Comparison of ENCODE assay signal across 18 cellular contexts in the genomic region with DNA sequence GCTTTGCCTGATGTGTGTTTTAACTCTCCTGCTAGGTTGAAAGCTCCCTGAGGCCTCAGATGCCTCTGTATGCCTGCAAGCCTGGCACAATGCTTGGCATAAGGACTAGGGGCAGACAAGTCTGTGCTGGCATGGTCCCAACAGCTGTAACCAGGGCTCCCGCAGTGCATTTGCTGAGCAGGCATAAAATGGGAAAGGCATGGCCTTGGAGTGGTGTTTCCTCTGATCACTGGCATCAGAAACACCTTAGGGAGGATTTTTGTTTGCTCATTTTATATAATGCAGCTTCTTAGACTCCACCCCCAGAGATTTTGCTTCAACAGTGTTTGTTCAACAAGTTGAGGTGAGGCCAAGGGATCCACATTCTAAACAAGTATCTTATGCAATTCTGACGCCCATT. TPM values are rescaled to one million over a fixed set of nuclear protein-coding genes. Genes with fewer than 3 reads are reported as not detected.
A peak's percentile ranks its signal among the peaks of the same experiment; 100 is the strongest.
DNase-seq lines count a peak whose midpoint lies in the region; ATAC-seq, FAIRE-seq and TF ChIP-seq lines count a peak whose summit lies in the region.
"Had no signal": no experiment of that assay in that cellular context is flagged by ENCODE, and none has a peak within 500 bp of the region (broad histone marks: within the 10 kb centered on the region; RNA-seq: fewer than 3 reads in every experiment).

No MANE protein-coding gene starts in this region.

- no peak for FAIRE-seq in K562 (lab: Jason Lieb, UNC)
- FAIRE-seq: endometrium had no signal

- TF ChIP-seq CTCF in A673 (conservative IDR thresholded peaks at IDR 0.05; ENCODE audit: low read depth, low read length) (no peak), K562 (IDR thresholded peaks at IDR 0.05 in 2 of 3, conservative IDR thresholded peaks at IDR 0.05 in 1 of 3; ENCODE audit: insufficient read depth in 2 of 3, low read depth in 1 of 3, low read length in 3 of 3) (no peak)
- no peak for TF ChIP-seq CTCF in CD8-positive, alpha-beta T cell (IDR thresholded peaks at IDR 0.05)

- H3K4me1 ChIP-seq in A673 (ENCODE audit: insufficient read depth, low read length, poor library complexity, severe bottlenecking) (no peaks in the 10 kb centered on the region), K562 (replicated peaks in 1 of 2; ENCODE audit: control insufficient read depth in 2 of 2, insufficient read depth in 2 of 2, low read length in 2 of 2) (no peaks in the 10 kb centered on the region)
- peaks cover 62% of the 10 kb centered on the region for H3K4me1 ChIP-seq in CD8-positive, alpha-beta T cell (ENCODE audit: insufficient read depth, low read length)

- intact Hi-C loops in A673 (cut with micrococcal nuclease; ENCODE audit: unreplicated experiment) (no loop called here), K562 (cut with micrococcal nuclease) (no loop called here)
- intact Hi-C loops in CD8-positive, alpha-beta T cell (cut with DNase I, micrococcal nuclease): no loop called here

- H3K36me3 Mint-ChIP-seq in CD8-positive, alpha-beta T cell: peaks cover 9% of the 10 kb centered on the region

- H3K79me2 ChIP-seq in K562 (ENCODE audit: control insufficient read depth, insufficient read depth, low read length): no peaks in the 10 kb centered on the region

- DNase-seq in A673 (ENCODE audit: low spot score) (peak; percentile 14), K562 (ENCODE audit: extremely low read depth in 1 of 4, low spot score in 3 of 4) (no peak), mesenteric fat pad (ENCODE audit: low spot score) (peak; percentile 43), globus pallidus (ENCODE audit: low spot score) (no peak), NOMO-1 treated with dmso at 0.1 percent for 144 hours (lab: John Stamatoyannopoulos, UW; ENCODE audit: unreplicated experiment) (no peak)
- DNase-seq in CD8-positive, alpha-beta T cell: no peak
- no peak for DNase-seq in stimulated activated naive CD8-positive, alpha-beta T cell treated with anti-CD3 and anti-CD28 coated beads, Interleukin-15, amount 100 ng/mL, for 72 hours
- DNase-seq: activated CD4-positive, alpha-beta T cell treated with anti-CD3 and anti-CD28 coated beads for 4 hours; activated CD8-positive, alpha-beta memory T cell treated with anti-CD3 and anti-CD28 coated beads, Interleukin-2, amount 10 ng/mL, durations not matched to agents 7 days and 5 days; immature natural killer cell; NCI-H1105 treated with DMSO at 0.1 percent for 48 hours; NCI-H2081 treated with DMSO at 0.1 percent for 48 hours; NCI-H446 treated with DMSO at 0.1 percent for 48 hours; NK-92 treated with Interleukin-12 subunit alpha and Interleukin-12 subunit beta, amount 100 ng/mL, for 24 hours; T-helper 17 cell had no signal

- H3K36me3 ChIP-seq in A673 (ENCODE audit: insufficient read depth, low read length, poor library complexity, severe bottlenecking) (no peaks in the 10 kb centered on the region), K562 (ENCODE audit: control insufficient read depth, insufficient read depth, low read length) (no peaks in the 10 kb centered on the region)
- H3K36me3 ChIP-seq in CD8-positive, alpha-beta T cell (ENCODE audit: insufficient read depth, low read length): no peaks in the 10 kb centered on the region
- H3K36me3 ChIP-seq: Peyer's patch, vagina had no signal

- POLR2A ChIA-PET in A673 (lab: Charles Lee; ENCODE audit: low non-redundant PET): no interaction called here
- POLR2A ChIA-PET in CD8-positive, alpha-beta T cell (lab: Charles Lee): interaction anchor here (1.1 to 3.8 kb wide), 7 partner anchors 10 to 28 kb away, joined by 3 to 24 read pairs (median 4); no protein-coding TSS in a partner anchor
- POLR2A ChIA-PET in K562 (lab: Yijun Ruan, JAX): interaction anchor here (1.3 kb wide), 1 partner anchor 11 kb away, joined by 3 read pairs; no protein-coding TSS in a partner anchor

- peaks cover 8% of the 10 kb centered on the region for H3K9me3 Mint-ChIP-seq in CD8-positive, alpha-beta T cell
- H3K9me3 Mint-ChIP-seq in stimulated activated naive CD8-positive, alpha-beta T cell treated with anti-CD3 and anti-CD28 coated beads, Interleukin-15, amount 100 ng/mL, for 72 hours: peaks cover 13 to 25% of the 10 kb centered on the region in 2 donors

- H3K27ac Mint-ChIP-seq in CD8-positive, alpha-beta T cell: peak overlapping the region; percentile 45
- no peak overlapping the region for H3K27ac Mint-ChIP-seq in stimulated activated naive CD8-positive, alpha-beta T cell treated with anti-CD3 and anti-CD28 coated beads, Interleukin-15, amount 100 ng/mL, for 72 hours
- H3K27ac Mint-ChIP-seq: activated CD8-positive, alpha-beta memory T cell treated with anti-CD3 and anti-CD28 coated beads, Interleukin-2, amount 10 ng/mL, durations not matched to agents 7 days and 5 days; immature natural killer cell; T-helper 17 cell had no signal

- H3K9me1 ChIP-seq in K562 (ENCODE audit: control insufficient read depth, insufficient read depth, low read length): no peaks in the 10 kb centered on the region

- H3K4me1 Mint-ChIP-seq in CD8-positive, alpha-beta T cell (ENCODE audit: low read depth): peaks cover 75% of the 10 kb centered on the region
- peaks cover 61% of the 10 kb centered on the region for H3K4me1 Mint-ChIP-seq in stimulated activated naive CD8-positive, alpha-beta T cell treated with anti-CD3 and anti-CD28 coated beads, Interleukin-15, amount 100 ng/mL, for 72 hours

- no peaks in the 10 kb centered on the region for H3K27me3 Mint-ChIP-seq in CD8-positive, alpha-beta T cell (ENCODE audit: low read depth)
- H3K27me3 Mint-ChIP-seq in stimulated activated naive CD8-positive, alpha-beta T cell treated with anti-CD3 and anti-CD28 coated beads, Interleukin-15, amount 100 ng/mL, for 72 hours: no peaks in the 10 kb centered on the region
- H3K27me3 Mint-ChIP-seq: activated CD8-positive, alpha-beta memory T cell treated with anti-CD3 and anti-CD28 coated beads, Interleukin-2, amount 10 ng/mL, durations not matched to agents 7 days and 5 days; T-helper 17 cell had no signal

- CTCF ChIA-PET in A673 (lab: Charles Lee): no interaction called here
- CTCF ChIA-PET in CD8-positive, alpha-beta T cell (lab: Charles Lee): interaction anchor here (1.5 to 22.1 kb wide), 5 partner anchors 15 to 130 kb away, joined by 3 to 498 read pairs (median 124); partner anchors contain the start of gene STARD5
- CTCF ChIA-PET in K562 (lab: Yijun Ruan, JAX; ENCODE audit: low intra/inter-chr PET ratio): no interaction called here

- no peaks in the 10 kb centered on the region for H4K20me1 ChIP-seq in K562 (replicated peaks; ENCODE audit: control insufficient read depth, insufficient read depth, low read length)

- BruUV-seq in A673 (replicated peaks; lab: Mats Ljungman, UMichigan): no TSS peak
- BruUV-seq in K562 (replicated peaks; lab: Mats Ljungman, UMichigan): no TSS peak

- no peak overlapping the region for H2AFZ ChIP-seq in K562 (ENCODE audit: low read depth, low read length)

- no peak for TF ChIP-seq POLR2A in K562 (conservative IDR thresholded peaks at IDR 0.05)

- no peak for ATAC-seq in CD8-positive, alpha-beta T cell
- no peak for ATAC-seq in K562
- ATAC-seq in stimulated activated naive CD8-positive, alpha-beta T cell treated with anti-CD3 and anti-CD28 coated beads, Interleukin-15, amount 100 ng/mL, for 72 hours: no peak
- ATAC-seq: activated CD8-positive, alpha-beta memory T cell treated with anti-CD3 and anti-CD28 coated beads, Interleukin-2, amount 10 ng/mL, durations not matched to agents 7 days and 5 days; T-helper 17 cell had no signal

- no peak overlapping the region for H3K4me3 ChIP-seq in A673 (ENCODE audit: low read depth, low read length, poor library complexity, severe bottlenecking)
- no peak overlapping the region for H3K4me3 ChIP-seq in CD8-positive, alpha-beta T cell (ENCODE audit: low read depth, low read length)
- H3K4me3 ChIP-seq in K562: no peak overlapping the region
- H3K4me3 ChIP-seq: Peyer's patch, vagina had no signal

- H3K27ac ChIP-seq in A673 (ENCODE audit: low read depth, low read length, poor library complexity, severe bottlenecking) (no peak overlapping the region), K562 (ENCODE audit: extremely low read depth, low read depth, low read length) (no peak overlapping the region)
- no peak overlapping the region for H3K27ac ChIP-seq in CD8-positive, alpha-beta T cell (ENCODE audit: low read depth, low read length)
- H3K27ac ChIP-seq: Peyer's patch, vagina had no signal

- no peak for TF ChIP-seq EP300 in K562 (IDR thresholded peaks at IDR 0.05; ENCODE audit: low read length)

- H3K4me2 ChIP-seq in K562 (ENCODE audit: insufficient read depth, low read length): no peak overlapping the region

- H3K4me3 Mint-ChIP-seq in CD8-positive, alpha-beta T cell: no peak overlapping the region
- no peak overlapping the region for H3K4me3 Mint-ChIP-seq in stimulated activated naive CD8-positive, alpha-beta T cell treated with anti-CD3 and anti-CD28 coated beads, Interleukin-15, amount 100 ng/mL, for 72 hours
- H3K4me3 Mint-ChIP-seq: activated CD8-positive, alpha-beta memory T cell treated with anti-CD3 and anti-CD28 coated beads, Interleukin-2, amount 10 ng/mL, durations not matched to agents 7 days and 5 days; immature natural killer cell; T-helper 17 cell had no signal

- no peak for TF ChIP-seq RAD21 in K562 (CRISPR knock-in tag; conservative IDR thresholded peaks at IDR 0.05 in 1 of 2, IDR thresholded peaks at IDR 0.05 in 1 of 2)

- WGBS in K562 (ENCODE audit: insufficient coverage, low coverage, missing lambda C conversion rate): 13% methylated on average over 2 of the region's 2 CpGs

- no peak overlapping the region for H3K9ac ChIP-seq in K562 (ENCODE audit: insufficient read depth in 1 of 2, low read depth in 2 of 2, low read length in 2 of 2)

- in situ Hi-C loops in K562 (cut with MboI): loop anchor here (5.0 kb wide), 1 partner anchor 122 kb away; no protein-coding TSS in a partner anchor

- H3K9me3 ChIP-seq in A673 (ENCODE audit: low read depth, low read length, poor library complexity, severe bottlenecking) (peaks cover 6% of the 10 kb centered on the region), K562 (replicated peaks; ENCODE audit: control insufficient read depth, insufficient read depth, low read depth, low read length) (no peaks in the 10 kb centered on the region)
- H3K9me3 ChIP-seq in CD8-positive, alpha-beta T cell (ENCODE audit: low read length): no peaks in the 10 kb centered on the region
- H3K9me3 ChIP-seq: Peyer's patch, vagina had no signal

- H3K27me3 ChIP-seq in A673 (replicated peaks; ENCODE audit: insufficient read depth, low read depth, low read length, poor library complexity) (no peaks in the 10 kb centered on the region), K562 (ENCODE audit: control insufficient read depth in 2 of 2, insufficient read depth in 2 of 2, low read length in 2 of 2) (no peaks in the 10 kb centered on the region)
- H3K27me3 ChIP-seq in CD8-positive, alpha-beta T cell (ENCODE audit: insufficient read depth, low read length): no peaks in the 10 kb centered on the region
- H3K27me3 ChIP-seq: Peyer's patch, vagina had no signal

RNA-seq across cellular contexts. Expression of gene STARD5, which starts 43.2 kb away (rescaled TPM):
- total RNA-seq in A673 (2021): 0.54 and 2.1 TPM in 2 replicates
- 10 to 100 TPM; 13.6 to 14.3 TPM for total RNA-seq in CD8-positive, alpha-beta T cell
- 15.5 and 16.0 TPM in 2 replicates for total RNA-seq in K562 (2011; cell fraction: chromatin; rRNA removed; ENCODE audit: low replicate concordance)
- 10.4 and 11.8 TPM in 2 replicates for total RNA-seq in K562 (2011; cell fraction: nucleolus; rRNA removed)
- total RNA-seq in K562 (2011; cell fraction: nucleoplasm; rRNA removed): 14.9 and 15.2 TPM in 2 replicates
- 1.7 and 3.9 TPM in 2 replicates for total RNA-seq in K562 (2014; rRNA removed)
- 2.0 and 2.1 TPM in 2 replicates for total RNA-seq in K562 (2014; rRNA removed; fragmentation: Illumina TruSeq; extraction: Trizol)
- total RNA-seq in K562 (2015; rRNA removed; fragmentation: Illumina TruSeq; extraction: Trizol): 2.1 and 2.4 TPM in 2 replicates
- total RNA-seq in K562 (2021): 3.1 and 3.6 TPM in 2 replicates
- polyA plus RNA-seq in K562 (2011; rRNA removed): 4.8 and 5.7 TPM in 2 replicates
- polyA plus RNA-seq in K562 (2011; cell fraction: cytosol; rRNA removed): 5.5 and 5.9 TPM in 2 replicates
- polyA plus RNA-seq in K562 (2011; cell fraction: nucleus; rRNA removed): 11.6 and 22.7 TPM in 2 replicates
- 2.4 and 2.7 TPM in 2 replicates for polyA plus RNA-seq in K562 (2012)
- 3.8 and 4.4 TPM in 2 replicates for polyA plus RNA-seq in K562 (2014; fragmentation: Illumina TruSeq; extraction: Trizol)
- polyA plus RNA-seq in K562 (2014; fragmentation: Nextera tagmentation; extraction: Ambion mirVana): 1 to 10 TPM; 1.8 to 2.1 TPM
- polyA plus RNA-seq in K562 (2014; rRNA removed): 2.2 and 2.5 TPM in 2 replicates
- polyA minus RNA-seq in K562 (2011; rRNA and poly(A)+ RNA removed): 4.1 and 9.6 TPM in 2 replicates
- polyA minus RNA-seq in K562 (2011; cell fraction: cytosol; rRNA and poly(A)+ RNA removed): 0.73 and 2.3 TPM in 2 replicates
- polyA minus RNA-seq in K562 (2011; cell fraction: nucleus; rRNA and poly(A)+ RNA removed): 6.4 and 7.9 TPM in 2 replicates
- total RNA-seq in mesenteric fat pad: 3.3 TPM

Comparison
In these comparisons a context has a peak if more than half of its experiments do, and no peak if none do; other contexts are left out.
1. DNase-seq: peak in A673 (single experiment) and mesenteric fat pad (single experiment); none in CD8-positive, alpha-beta T cell (0 of 7), K562 (0 of 4), stimulated activated naive CD8-positive, alpha-beta T cell treated with anti-CD3 and anti-CD28 coated beads, Interleukin-15, amount 100 ng/mL, for 72 hours (0 of 2), globus pallidus (single experiment) and NOMO-1 treated with dmso at 0.1 percent for 144 hours (single experiment).